ENCODE assay signal across 8 cellular contexts in the genomic region with DNA sequence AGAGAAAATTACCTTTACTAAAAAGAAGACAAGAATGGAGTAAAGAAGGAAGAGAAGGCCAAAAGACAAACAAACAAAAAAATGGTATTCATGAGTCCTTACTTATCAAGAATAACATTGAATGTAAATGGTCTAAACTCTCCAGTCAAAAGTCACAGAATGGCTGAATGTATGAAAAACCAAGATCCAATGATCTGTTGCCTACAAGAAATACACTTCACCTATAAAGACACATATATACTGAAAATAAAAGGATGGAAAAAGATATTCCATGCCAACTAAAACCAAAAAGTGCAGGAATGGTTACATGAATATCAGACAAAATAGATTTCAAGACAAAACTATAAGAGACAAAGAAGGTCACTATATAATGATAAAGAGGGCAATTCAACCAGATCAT.
"Had no signal": no experiment of that assay in that cellular context is flagged by ENCODE, and none has a peak within 500 bp of the region (broad histone marks: within the 10 kb centered on the region; RNA-seq: fewer than 3 reads in every experiment).

No MANE protein-coding gene starts in this region.

- H3K4me3 ChIP-seq: GM23248, GM23338, HAP-1 had no signal

- DNase-seq: GM23248, GOT3, H7, H9, HCEC 1CT, HFFc6 had no signal

- H3K27ac ChIP-seq: GM23248 had no signal

- H3K4me1 ChIP-seq: HAP-1 had no signal

- H3K36me3 ChIP-seq: HAP-1 had no signal

- H3K9me3 ChIP-seq: HAP-1 had no signal
